Comparison of ENCODE assay signal across 1 cellular context in genomic region chr2:23410596-23410995, GRCh38.
TF ChIP-seq lines count a peak whose summit lies in the region.

No MANE protein-coding gene starts in this region.

TF ChIP-seq in H1, 55 proteins besides CTCF, POLR2A, EP300 and RAD21:
- TF ChIP-seq RNF2 (IDR thresholded peaks at IDR 0.05; ENCODE audit: borderline replicate concordance, low read depth, low read length, missing control alignments, poor library complexity, severe bottlenecking) (no peak), TBP (IDR thresholded peaks at IDR 0.05; ENCODE audit: low read depth, low read length) (no peak), SUZ12 (IDR thresholded peaks at IDR 0.05; ENCODE audit: low read length) (no peak), HDAC2 (IDR thresholded peaks at IDR 0.05; ENCODE audit: borderline replicate concordance in 1 of 2, low read depth in 2 of 2, low read length in 2 of 2) (no peak), JUND (IDR thresholded peaks at IDR 0.05; ENCODE audit: low read length) (no peak), SIX5 (IDR thresholded peaks at IDR 0.05; ENCODE audit: low read depth, low read length) (no peak), RBBP5 (IDR thresholded peaks at IDR 0.05; ENCODE audit: borderline replicate concordance, low read depth, low read length) (no peak), TAF7 (optimal IDR thresholded peaks at IDR 0.05; ENCODE audit: borderline replicate concordance, low read depth, low read length) (no peak), CBX8 (IDR thresholded peaks at IDR 0.05; ENCODE audit: borderline replicate concordance, low read depth, low read length) (no peak), KDM5A (IDR thresholded peaks at IDR 0.05; ENCODE audit: low read length) (no peak), SP4 (IDR thresholded peaks at IDR 0.05; ENCODE audit: low read length) (no peak), TEAD4 (IDR thresholded peaks at IDR 0.05; ENCODE audit: low read depth, low read length) (no peak), EGR1 (IDR thresholded peaks at IDR 0.05; ENCODE audit: borderline replicate concordance, low read depth, low read length) (no peak), SIN3A (conservative IDR thresholded peaks at IDR 0.05 in 1 of 2, IDR thresholded peaks at IDR 0.05 in 1 of 2; ENCODE audit: low read depth in 1 of 2, low read length in 2 of 2) (no peak), SIRT6 (IDR thresholded peaks at IDR 0.05; ENCODE audit: low read length) (no peak), TAF1 (IDR thresholded peaks at IDR 0.05; ENCODE audit: low read depth, low read length) (no peak)
- TF ChIP-seq, protein P1, sequence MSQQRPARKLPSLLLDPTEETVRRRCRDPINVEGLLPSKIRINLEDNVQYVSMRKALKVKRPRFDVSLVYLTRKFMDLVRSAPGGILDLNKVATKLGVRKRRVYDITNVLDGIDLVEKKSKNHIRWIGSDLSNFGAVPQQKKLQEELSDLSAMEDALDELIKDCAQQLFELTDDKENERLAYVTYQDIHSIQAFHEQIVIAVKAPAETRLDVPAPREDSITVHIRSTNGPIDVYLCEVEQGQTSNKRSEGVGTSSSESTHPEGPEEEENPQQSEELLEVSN (IDR thresholded peaks at IDR 0.05) = no peak
